ENCODE assay signal across 15 cellular contexts in genomic region chr10:34743804-34744203, GRCh38.
DNase-seq lines count a peak whose midpoint lies in the region; ATAC-seq, FAIRE-seq and TF ChIP-seq lines count a peak whose summit lies in the region.
"Had no signal": no experiment of that assay in that cellular context is flagged by ENCODE, and none has a peak within 500 bp of the region (broad histone marks: within the 10 kb centered on the region; RNA-seq: fewer than 3 reads in every experiment).

No MANE protein-coding gene starts in this region.

- H3K4me2 ChIP-seq in SK-N-SH = peak overlapping the region; percentile 51; the same call in 1 of the 2 replicates

- CTCF ChIA-PET in SK-N-SH (lab: Yijun Ruan, JAX) = interaction anchor here (0.8 kb wide), 2 partner anchors 12 to 19 kb away, joined by 3 read pairs; no protein-coding TSS in a partner anchor

- H3K4me3 ChIP-seq in SK-N-SH (ENCODE audit: low read depth in 2 of 2, low read length in 1 of 2) (peak overlapping the region in 1 of 2 experiments; percentile 19; a peak in 1 of 4 replicates), muscle layer of duodenum (ENCODE audit: low read depth in 1 of 2, low read length in 2 of 2) (no peak overlapping the region), aorta (ENCODE audit: low read length in 2 of 2) (no peak overlapping the region)

- no peaks in the 10 kb centered on the region for H3K36me3 ChIP-seq in SK-N-SH (replicated peaks in 1 of 2; ENCODE audit: control insufficient read depth in 1 of 2, insufficient read depth in 2 of 2, low read length in 1 of 2)
- no peaks in the 10 kb centered on the region for H3K36me3 ChIP-seq in muscle layer of duodenum (ENCODE audit: control insufficient read depth in 1 of 2, insufficient read depth in 2 of 2, low read length in 2 of 2)
- no peaks in the 10 kb centered on the region for H3K36me3 ChIP-seq in aorta (ENCODE audit: control insufficient read depth in 1 of 2, insufficient read depth in 2 of 2, low read length in 1 of 2)

- no peak overlapping the region for H2AFZ ChIP-seq in SK-N-SH (ENCODE audit: low read depth)

- H3F3A ChIP-seq in SK-N-SH (replicated peaks; ENCODE audit: insufficient read depth) = peaks cover 5% of the 10 kb centered on the region

- peak; percentile 69 for DNase-seq in SK-N-SH
- DNase-seq in fibroblast of peridontal ligament (ENCODE audit: extremely low read depth) = peak; percentile 23
- peak; percentile 53 to 73 for DNase-seq in aorta
- DNase-seq in NCI-H226 = no peak
- DNase-seq in D721Med (ENCODE audit: insufficient read length, low spot score) = no peak
- DNase-seq: activated effector memory CD4-positive, alpha-beta T cell treated with anti-CD3 and anti-CD28 coated beads, Interleukin-2, amount 50 U/mL, for 16 hours; DMS79 treated with DMSO at 0.1 percent for 48 hours; naive B cell; NCI-H1930; stimulated activated CD4-positive, alpha-beta T cell treated with anti-CD3 and anti-CD28 coated beads, Interleukin-2, amount 100 ng/mL, for 48 hours had no signal

- peaks cover 23% of the 10 kb centered on the region; the same call in 1 of the 2 replicates for H4K20me1 ChIP-seq in SK-N-SH (ENCODE audit: insufficient read depth)

- H3K27me3 ChIP-seq in SK-N-SH (ENCODE audit: insufficient read depth) (no peaks in the 10 kb centered on the region), muscle layer of duodenum (ENCODE audit: low read depth, low read length) (no peaks in the 10 kb centered on the region), aorta (ENCODE audit: control insufficient read depth in 1 of 2, insufficient read depth in 2 of 2, low read length in 1 of 2) (no peaks in the 10 kb centered on the region)

- H3K9me2 ChIP-seq in SK-N-SH = no peaks in the 10 kb centered on the region

- peak; percentile 24 for ATAC-seq in aorta (ENCODE audit: low FRiP score)
- no peak for ATAC-seq in HG02885 (IDR thresholded peaks at IDR 0.05; ENCODE audit: poor library complexity, unreplicated experiment)

- H3K4me1 ChIP-seq in SK-N-SH (ENCODE audit: control insufficient read depth in 1 of 2, insufficient read depth in 2 of 2, low read depth in 1 of 2, low read length in 1 of 2) = peaks cover 10 to 45% of the 10 kb centered on the region in 2 experiments; a peak in 2 of 4 replicates
- peaks cover 0 to 42% of the 10 kb centered on the region in 2 donors for H3K4me1 ChIP-seq in muscle layer of duodenum (ENCODE audit: control insufficient read depth in 1 of 2, insufficient read depth in 2 of 2, low read length in 2 of 2)
- H3K4me1 ChIP-seq in aorta (ENCODE audit: control insufficient read depth in 1 of 2, insufficient read depth in 2 of 2, low read length in 2 of 2) = peaks cover 0 to 3% of the 10 kb centered on the region in 2 donors

- peak in 1 of 2 experiments; percentile 14; a peak in 1 of 4 replicates for TF ChIP-seq EP300 in SK-N-SH (IDR thresholded peaks at IDR 0.05; ENCODE audit: borderline replicate concordance in 1 of 2, low read depth in 1 of 2, low read length in 1 of 2)

- H3K27ac ChIP-seq in SK-N-SH (ENCODE audit: low read depth in 2 of 2, low read length in 1 of 2) = peak overlapping the region; percentile 66 to 90
- H3K27ac ChIP-seq in muscle layer of duodenum (ENCODE audit: low read length) = peak overlapping the region; percentile 64
- no peak overlapping the region for H3K27ac ChIP-seq in aorta (ENCODE audit: low read depth in 1 of 2, low read length in 2 of 2)
- H3K27ac ChIP-seq: VCaP had no signal

- TF ChIP-seq RAD21 in SK-N-SH (IDR thresholded peaks at IDR 0.05; ENCODE audit: low read length) = peak; percentile 18; the same call in 1 of the 2 replicates

- TF ChIP-seq CTCF in SK-N-SH (IDR thresholded peaks at IDR 0.05) (no peak), D721Med (IDR thresholded peaks at IDR 0.05; ENCODE audit: insufficient read depth, missing control alignments) (no peak)

- 43% methylated on average over 5 of the region's 7 CpGs for WGBS in SK-N-SH (ENCODE audit: low lambda C conversion rate)
- WGBS in aorta, 2 donors = 12 to 20% methylated on average over 7 of the region's 7 CpGs

- no peak for FAIRE-seq in D721Med (lab: Jason Lieb, UNC)
- FAIRE-seq: colon, GM18507 had no signal

- no peak overlapping the region for H3K9ac ChIP-seq in SK-N-SH

- no peaks in the 10 kb centered on the region for H3K9me3 ChIP-seq in SK-N-SH
- no peaks in the 10 kb centered on the region for H3K9me3 ChIP-seq in muscle layer of duodenum (ENCODE audit: control insufficient read depth in 1 of 2, low read length in 2 of 2)
- no peaks in the 10 kb centered on the region for H3K9me3 ChIP-seq in aorta (ENCODE audit: control insufficient read depth, low read length)

- POLR2A ChIA-PET in SK-N-SH (lab: Yijun Ruan, JAX) = interaction anchor here (1.2 kb wide), 1 partner anchor 22 kb away, joined by 3 read pairs; no protein-coding TSS in a partner anchor

- peaks cover 79% of the 10 kb centered on the region for H3K79me2 ChIP-seq in SK-N-SH (ENCODE audit: insufficient read depth)

- intact Hi-C loops in aorta (cut with DNase I) = no loop called here

TF ChIP-seq in SK-N-SH, 30 proteins besides CTCF, POLR2A, EP300 and RAD21 (continues in another document):
- TF ChIP-seq JUND (IDR thresholded peaks at IDR 0.05) (peak; percentile 32; the same call in 1 of the 2 replicates), RCOR1 (IDR thresholded peaks at IDR 0.05; ENCODE audit: low read length) (peak; percentile 75), GATA2 (CRISPR knock-in tag; IDR thresholded peaks at IDR 0.05) (peak; percentile 45; the same call in 1 of the 2 replicates), FOXJ3 (CRISPR knock-in tag; IDR thresholded peaks at IDR 0.05) (no peak), MXI1 (IDR thresholded peaks at IDR 0.05; ENCODE audit: low read depth, low read length) (peak; percentile 76; the same call in 1 of the 2 replicates), FOXM1 (IDR thresholded peaks at IDR 0.05; ENCODE audit: low read depth) (no peak), USF1 (IDR thresholded peaks at IDR 0.05; ENCODE audit: borderline replicate concordance, low read depth) (no peak), MAX (IDR thresholded peaks at IDR 0.05; ENCODE audit: low read depth) (peak; percentile 60; the same call in 1 of the 2 replicates), GABPA (IDR thresholded peaks at IDR 0.05; ENCODE audit: low read depth) (no peak), FOSL2 (IDR thresholded peaks at IDR 0.05; ENCODE audit: borderline replicate concordance, low read depth) (peak; percentile 41; the same call in 1 of the 2 replicates), NFIC (IDR thresholded peaks at IDR 0.05; ENCODE audit: borderline replicate concordance) (peak; percentile 79), NRF1 (IDR thresholded peaks at IDR 0.05; ENCODE audit: low read depth, low read length) (no peak), CHD2 (IDR thresholded peaks at IDR 0.05; ENCODE audit: low read length, partially characterized antibody) (peak; percentile 39), REST (IDR thresholded peaks at IDR 0.05; ENCODE audit: low read depth, low read length) (no peak), YY1 (IDR thresholded peaks at IDR 0.05; ENCODE audit: low read depth) (no peak; the same call in 1 of the 2 replicates), PBX3 (IDR thresholded peaks at IDR 0.05) (peak; percentile 79), TEAD4 (IDR thresholded peaks at IDR 0.05; ENCODE audit: borderline replicate concordance, insufficient read depth) (no peak), SIN3A (IDR thresholded peaks at IDR 0.05; ENCODE audit: borderline replicate concordance, low read depth, low read length) (0 out of 2 replicates have a peak, but pooled peaks have one; percentile 23), TCF12 (IDR thresholded peaks at IDR 0.05) (peak; percentile 89)

Comparison
In these comparisons a context has a peak if more than half of its experiments do, and no peak if none do; other contexts are left out.
1. DNase-seq: peak in SK-N-SH (single experiment), fibroblast of peridontal ligament (single experiment) and aorta (2 of 2); none in NCI-H226 (single experiment) and D721Med (single experiment).
2. H3K27ac ChIP-seq: peak in SK-N-SH (2 of 2) and muscle layer of duodenum (single experiment); none in aorta (0 of 2).